ENCODE assay signal across 11 cellular contexts in genomic region chr1:1420654-1421134, GRCh38. TPM values are rescaled to one million over a fixed set of nuclear protein-coding genes. Genes with fewer than 3 reads are reported as not detected.
DNase-seq lines count a peak whose midpoint lies in the region; ATAC-seq, FAIRE-seq and TF ChIP-seq lines count a peak whose summit lies in the region.
"Had no signal": no experiment of that assay in that cellular context is flagged by ENCODE, and none has a peak within 500 bp of the region (broad histone marks: within the 10 kb centered on the region; RNA-seq: fewer than 3 reads in every experiment).

No MANE protein-coding gene starts in this region.

- no peak overlapping the region for H3K4me3 ChIP-seq in NT2/D1 (ENCODE audit: insufficient read length, low read depth)
- no peak overlapping the region for H3K4me3 ChIP-seq in small intestine (ENCODE audit: low read depth in 1 of 2, low read length in 2 of 2)
- H3K4me3 ChIP-seq in brain microvascular endothelial cell (ENCODE audit: low read depth, low read length): no peak overlapping the region

- H3K27me3 Mint-ChIP-seq in progenitor cell of endocrine pancreas: peaks cover 15% of the 10 kb centered on the region

- H3K9me3 Mint-ChIP-seq in progenitor cell of endocrine pancreas (ENCODE audit: low read depth): no peaks in the 10 kb centered on the region

- in situ Hi-C loops in brain microvascular endothelial cell (cut with HindIII; ENCODE audit: low pct_ligation_motif_present, low sequenced_read_pairs): no loop called here

- peak overlapping the region; percentile 60 for H3K4me3 Mint-ChIP-seq in progenitor cell of endocrine pancreas (ENCODE audit: low read depth)

- DNase-seq in GM03348 (ENCODE audit: low spot score) (peak; percentile 5), NT2/D1 (ENCODE audit: low read depth, low spot score) (no peak), foreskin keratinocyte (no peak), progenitor cell of endocrine pancreas (ENCODE audit: low spot score, unreplicated experiment) (no peak), small intestine (no peak), mucosa of gallbladder (ENCODE audit: low spot score) (no peak), NOMO-1 (lab: John Stamatoyannopoulos, UW; ENCODE audit: unreplicated experiment in 2 of 2) (no peak), brain microvascular endothelial cell (no peak)
- DNase-seq: MM.1S had no signal

- 77 to 81% (median 81%) methylated on average over 8 to 12 of the region's 12 CpGs for WGBS in small intestine, 3 donors

- H3K4me1 ChIP-seq in NT2/D1 (ENCODE audit: insufficient read depth, insufficient read length): peaks cover 24% of the 10 kb centered on the region
- H3K4me1 ChIP-seq in foreskin keratinocyte: peaks cover 33% of the 10 kb centered on the region
- H3K4me1 ChIP-seq in small intestine (ENCODE audit: control insufficient read depth in 2 of 2, insufficient read depth in 1 of 2, low read depth in 1 of 2, low read length in 1 of 2): no peaks in the 10 kb centered on the region

- H3K9me3 ChIP-seq in NT2/D1 (ENCODE audit: insufficient read depth, low read length) (no peaks in the 10 kb centered on the region), small intestine (ENCODE audit: control insufficient read depth, low read depth) (no peaks in the 10 kb centered on the region)

- H3K4me1 Mint-ChIP-seq in progenitor cell of endocrine pancreas (ENCODE audit: low read depth): peaks cover 13% of the 10 kb centered on the region

- no peaks in the 10 kb centered on the region for H3K36me3 ChIP-seq in NT2/D1 (ENCODE audit: insufficient read depth, insufficient read length, low read length)
- no peaks in the 10 kb centered on the region for H3K36me3 ChIP-seq in small intestine (ENCODE audit: control insufficient read depth in 2 of 2, insufficient read depth in 2 of 2, low read length in 2 of 2)
- no peaks in the 10 kb centered on the region for H3K36me3 ChIP-seq in brain microvascular endothelial cell (replicated peaks)

- TF ChIP-seq CTCF in foreskin keratinocyte (conservative IDR thresholded peaks at IDR 0.05): no peak
- TF ChIP-seq CTCF in progenitor cell of endocrine pancreas (IDR thresholded peaks at IDR 0.05; ENCODE audit: unreplicated experiment): no peak
- no peak for TF ChIP-seq CTCF in brain microvascular endothelial cell (IDR thresholded peaks at IDR 0.05; ENCODE audit: low read depth, low read length, missing control alignments)

- peak overlapping the region; percentile 91 for H3K27ac Mint-ChIP-seq in progenitor cell of endocrine pancreas

- H3K9ac ChIP-seq in NT2/D1 (ENCODE audit: insufficient read length, low read depth): peak overlapping the region; percentile 51

- H3K27me3 ChIP-seq in NT2/D1 (ENCODE audit: insufficient read depth, insufficient read length) (no peaks in the 10 kb centered on the region), foreskin keratinocyte (no peaks in the 10 kb centered on the region), small intestine (ENCODE audit: control insufficient read depth in 2 of 2, insufficient read depth in 2 of 2, low read length in 2 of 2) (peaks cover 1 to 10% of the 10 kb centered on the region in 2 donors), brain microvascular endothelial cell (replicated peaks) (no peaks in the 10 kb centered on the region)

- no peak overlapping the region for H3K27ac ChIP-seq in foreskin keratinocyte
- no peak overlapping the region for H3K27ac ChIP-seq in small intestine (ENCODE audit: low read depth in 1 of 2, low read length in 1 of 2)
- no peak overlapping the region for H3K27ac ChIP-seq in brain microvascular endothelial cell

- peak; percentile 6 for ATAC-seq in foreskin keratinocyte

- peaks cover 3% of the 10 kb centered on the region for H3K36me3 Mint-ChIP-seq in progenitor cell of endocrine pancreas (ENCODE audit: insufficient read depth)

- no peak for FAIRE-seq in small intestine (lab: Jason Lieb, UNC)
- FAIRE-seq: TTC549 had no signal

RNA-seq across cellular contexts. Expression of gene ANKRD65, which starts 0.4 kb away (rescaled TPM):
- 11.6 and 12.5 TPM in 2 replicates for total RNA-seq in foreskin keratinocyte
- polyA plus RNA-seq in foreskin keratinocyte: 14.6 and 16.6 TPM in 2 replicates
- 15.1 and 18.1 TPM in 2 replicates for total RNA-seq in progenitor cell of endocrine pancreas
- polyA plus RNA-seq in small intestine: 1 to 10 TPM; 1.1 to 1.7 (median 1.4) TPM
- total RNA-seq in mucosa of gallbladder: 10.1 TPM
- total RNA-seq: OCI-LY7 had no signal

RNA-seq across cellular contexts. Expression of gene MRPL20, which starts 13.6 kb away (rescaled TPM):
- total RNA-seq in foreskin keratinocyte (126 and 150 TPM in 2 replicates), progenitor cell of endocrine pancreas (104 and 109 TPM in 2 replicates), mucosa of gallbladder (99.2 TPM)
- polyA plus RNA-seq in foreskin keratinocyte (198 and 221 TPM in 2 replicates), small intestine (100 to 1,000 TPM; 162 to 221 (median 172) TPM)

RNA-seq across cellular contexts. Expression of gene VWA1, which starts 14.8 kb away (rescaled TPM):
- total RNA-seq in foreskin keratinocyte (15.0 and 17.5 TPM in 2 replicates), progenitor cell of endocrine pancreas (29.7 and 36.8 TPM in 2 replicates), mucosa of gallbladder (122 TPM)
- polyA plus RNA-seq in foreskin keratinocyte (29.1 and 34.9 TPM in 2 replicates), small intestine (10 to 100 TPM in 1 of 3 donors, 1 to 10 TPM in 1, under 1 TPM in 1; 0.67 to 12.7 (median 1.1) TPM)
- total RNA-seq: OCI-LY7 had no signal

RNA-seq across cellular contexts. Expression of gene CCNL2, which starts 21.6 kb away (rescaled TPM):
- 68.6 and 76.6 TPM in 2 replicates for total RNA-seq in foreskin keratinocyte
- polyA plus RNA-seq in foreskin keratinocyte: 47.1 and 47.7 TPM in 2 replicates
- 381 and 386 TPM in 2 replicates for total RNA-seq in progenitor cell of endocrine pancreas
- polyA plus RNA-seq in small intestine: 100 to 1,000 TPM in 2 of 3 donors, 10 to 100 TPM in 1; 71.9 to 222 (median 175) TPM
- total RNA-seq in mucosa of gallbladder: 194 TPM

RNA-seq across cellular contexts. Expression of gene ATAD3C, which starts 28.8 kb away (rescaled TPM):
- total RNA-seq in foreskin keratinocyte (0.46 and 0.51 TPM in 2 replicates), progenitor cell of endocrine pancreas (1.6 and 1.9 TPM in 2 replicates), mucosa of gallbladder (7.0 TPM)
- polyA plus RNA-seq in foreskin keratinocyte (0.78 and 0.81 TPM in 2 replicates), small intestine (under 1 TPM in 2 of 3 donors, not detected in 1; 0.27 to 0.66 TPM)
